Comparison of ENCODE assay signal across 8 cellular contexts in genomic region chr4:176034498-176034897, GRCh38. TPM values are rescaled to one million over a fixed set of nuclear protein-coding genes. Genes with fewer than 3 reads are reported as not detected.
DNase-seq lines count a peak whose midpoint lies in the region; ATAC-seq and TF ChIP-seq lines count a peak whose summit lies in the region.

No MANE protein-coding gene starts in this region.

- DNase-seq in Caki2 (ENCODE audit: low read depth) (peak; percentile 9), HS-5 (ENCODE audit: low read depth) (peak; percentile 31), amniotic stem cell (lab: John Stamatoyannopoulos, UW) (peak; percentile 12), lower lobe of right lung (no peak), sciatic nerve (ENCODE audit: low spot score) (no peak)
- DNase-seq in T-helper 2 cell treated with Interferon-gamma antibody and Interleukin-4, amounts not matched to agents 5 μg/mL and 100 μg/mL, for 36 hours (ENCODE audit: low spot score): no peak

- H3K4me1 Mint-ChIP-seq in T-helper 2 cell treated with Interferon-gamma antibody and Interleukin-4, amounts not matched to agents 5 μg/mL and 100 μg/mL, for 36 hours (ENCODE audit: low read depth): no peaks in the 10 kb centered on the region

- H3K36me3 Mint-ChIP-seq in T-helper 2 cell treated with Interferon-gamma antibody and Interleukin-4, amounts not matched to agents 5 μg/mL and 100 μg/mL, for 36 hours (ENCODE audit: low read depth): no peaks in the 10 kb centered on the region

- H3K4me3 Mint-ChIP-seq in T-helper 2 cell treated with Interferon-gamma antibody and Interleukin-4, amounts not matched to agents 5 μg/mL and 100 μg/mL, for 36 hours: no peak overlapping the region

- no peaks in the 10 kb centered on the region for H3K27me3 Mint-ChIP-seq in T-helper 2 cell treated with Interferon-gamma antibody and Interleukin-4, amounts not matched to agents 5 μg/mL and 100 μg/mL, for 36 hours (ENCODE audit: low read depth)

- H3K27ac ChIP-seq in lower lobe of right lung: no peak overlapping the region

- no peak overlapping the region for H3K27ac Mint-ChIP-seq in T-helper 2 cell treated with Interferon-gamma antibody and Interleukin-4, amounts not matched to agents 5 μg/mL and 100 μg/mL, for 36 hours

- in situ Hi-C loops in Caki2 (cut with HindIII; ENCODE audit: low pct_unique_long_range_greater_than_20kb, low sequenced_read_pairs): no loop called here

- ATAC-seq in lower lobe of right lung (no peak), HG02938 (IDR thresholded peaks at IDR 0.05; ENCODE audit: unreplicated experiment) (no peak), HG03521 (IDR thresholded peaks at IDR 0.05; ENCODE audit: unreplicated experiment) (no peak), sciatic nerve (no peak)

- intact Hi-C loops in lower lobe of right lung (cut with DNase I): loop anchor here (10.0 kb wide), 1 partner anchor 310 kb away; no protein-coding TSS in a partner anchor
- intact Hi-C loops in sciatic nerve (cut with DNase I): no loop called here

- no peak overlapping the region for H3K4me3 ChIP-seq in lower lobe of right lung

- H3K27me3 ChIP-seq in lower lobe of right lung (ENCODE audit: low read depth): no peaks in the 10 kb centered on the region

- H3K9me3 Mint-ChIP-seq in T-helper 2 cell treated with Interferon-gamma antibody and Interleukin-4, amounts not matched to agents 5 μg/mL and 100 μg/mL, for 36 hours: no peaks in the 10 kb centered on the region

- peak; percentile 42 for TF ChIP-seq CTCF in lower lobe of right lung (IDR thresholded peaks at IDR 0.05)

- no peaks in the 10 kb centered on the region for H3K36me3 ChIP-seq in lower lobe of right lung

- no peaks in the 10 kb centered on the region for H3K4me1 ChIP-seq in lower lobe of right lung

- no peaks in the 10 kb centered on the region for H3K9me3 ChIP-seq in lower lobe of right lung

RNA-seq across cellular contexts. Expression of gene WDR17, which starts 31.1 kb away (rescaled TPM):
- total RNA-seq in Caki2 (2014; rRNA removed; shearing (Covaris generic); ENCODE audit: low replicate concordance): 0.52 and 0.91 TPM in 2 replicates
- total RNA-seq in lower lobe of right lung: 5.6 TPM
- 8.0 TPM for total RNA-seq in sciatic nerve

Comparison
In these comparisons a context has a peak if more than half of its experiments do, and no peak if none do; other contexts are left out.
1. DNase-seq: peak in Caki2 (single experiment), HS-5 (single experiment) and amniotic stem cell (single experiment); none in lower lobe of right lung (single experiment), sciatic nerve (single experiment) and T-helper 2 cell treated with Interferon-gamma antibody and Interleukin-4, amounts not matched to agents 5 μg/mL and 100 μg/mL, for 36 hours (single experiment).